Comparison of ENCODE assay signal across 8 cellular contexts in genomic region chr7:66592597-66593146, GRCh38. TPM values are rescaled to one million over a fixed set of nuclear protein-coding genes. Genes with fewer than 3 reads are reported as not detected.
DNase-seq lines count a peak whose midpoint lies in the region; ATAC-seq and TF ChIP-seq lines count a peak whose summit lies in the region.
"Not testable (repeated sequence)": the region's sequence is repeated elsewhere in the genome, so short reads cannot be mapped to it uniquely, and the experiment has no call there.

No MANE protein-coding gene starts in this region.

- POLR2A ChIA-PET in T-cell (lab: Charles Lee) = interaction anchor here (0.6 to 0.7 kb wide), 3 partner anchors 38 to 611 kb away, joined by 3 to 11 read pairs (median 6); partner anchors contain the start of gene RABGEF1 (in 1 of the 2)

- in situ Hi-C loops in astrocyte of the cerebellum (cut with HindIII; ENCODE audit: low sequenced_read_pairs) = not testable (repeated sequence)

- ATAC-seq in CD4-positive, CD25-positive, alpha-beta regulatory T cell (ENCODE audit: low read depth in 2 of 2) = peak; percentile 5 to 6
- ATAC-seq in GM21390 (IDR thresholded peaks at IDR 0.05; ENCODE audit: unreplicated experiment) = peak; percentile 12
- peak; percentile 3 for ATAC-seq in HG03280 (IDR thresholded peaks at IDR 0.05; ENCODE audit: unreplicated experiment)
- ATAC-seq in T-cell (replicated peaks in 1 of 4) = peak in 2 of 4 experiments; percentile 4 to 21
- peak; percentile 17 for ATAC-seq in stimulated activated effector memory CD8-positive, alpha-beta T cell treated with anti-CD3 and anti-CD28 coated beads, Interleukin-12 subunit alpha, Interleukin-12 subunit beta, amount 100 ng/mL, for 72 hours

- H3K9me3 ChIP-seq in CD4-positive, CD25-positive, alpha-beta regulatory T cell (ENCODE audit: control insufficient read depth in 2 of 2, low read length in 2 of 2); mucosa of stomach (ENCODE audit: control insufficient read depth, low read length): not testable (repeated sequence)

- H3K27ac ChIP-seq in CD4-positive, CD25-positive, alpha-beta regulatory T cell (ENCODE audit: insufficient read depth, low read length, poor library complexity, severe bottlenecking) = peak overlapping the region; percentile 83

- H3K27ac Mint-ChIP-seq in CD4-positive, CD25-positive, alpha-beta regulatory T cell = peak overlapping the region; percentile 89 to 99 (median 98)
- peak overlapping the region; percentile 88 to 96 for H3K27ac Mint-ChIP-seq in T-cell
- peak overlapping the region; percentile 98 for H3K27ac Mint-ChIP-seq in stimulated activated effector memory CD8-positive, alpha-beta T cell treated with anti-CD3 and anti-CD28 coated beads, Interleukin-12 subunit alpha, Interleukin-12 subunit beta, amount 100 ng/mL, for 72 hours

- not testable (repeated sequence) for H3K27me3 Mint-ChIP-seq in CD4-positive, CD25-positive, alpha-beta regulatory T cell; T-cell

- not testable (repeated sequence) for H3K27me3 ChIP-seq in CD4-positive, CD25-positive, alpha-beta regulatory T cell (ENCODE audit: control insufficient read depth, insufficient read depth, low read length); mucosa of stomach (ENCODE audit: control insufficient read depth, insufficient read depth, low read length)

- not testable (repeated sequence) for TF ChIP-seq CTCF in astrocyte of the cerebellum (IDR thresholded peaks at IDR 0.05; ENCODE audit: low read depth, low read length, missing control alignments); fibroblast of villous mesenchyme (IDR thresholded peaks at IDR 0.05; ENCODE audit: insufficient read depth, low read depth, low read length)

- peaks cover 29% of the 10 kb centered on the region for H3K4me1 ChIP-seq in CD4-positive, CD25-positive, alpha-beta regulatory T cell (ENCODE audit: control insufficient read depth, insufficient read depth, low read length, poor library complexity, severe bottlenecking)
- H3K4me1 ChIP-seq in mucosa of stomach (ENCODE audit: control insufficient read depth, insufficient read depth, low read length) = not testable (repeated sequence)

- H3K4me1 Mint-ChIP-seq in CD4-positive, CD25-positive, alpha-beta regulatory T cell = peaks cover 9 to 51% (median 37%) of the 10 kb centered on the region in 4 donors
- H3K4me1 Mint-ChIP-seq in T-cell = peaks cover 41 to 54% (median 52%) of the 10 kb centered on the region in 3 donors
- H3K4me1 Mint-ChIP-seq in stimulated activated effector memory CD8-positive, alpha-beta T cell treated with anti-CD3 and anti-CD28 coated beads, Interleukin-12 subunit alpha, Interleukin-12 subunit beta, amount 100 ng/mL, for 72 hours = peaks cover 34% of the 10 kb centered on the region

- not testable (repeated sequence) for DNase-seq in CD4-positive, CD25-positive, alpha-beta regulatory T cell; astrocyte of the cerebellum (ENCODE audit: low read depth); fibroblast of villous mesenchyme (ENCODE audit: low read depth)
- DNase-seq in T-cell = peak in 1 of 34 experiments; percentile 7
- peak in 1 of 2 donors; percentile 49 for DNase-seq in stimulated activated effector memory CD8-positive, alpha-beta T cell treated with anti-CD3 and anti-CD28 coated beads, Interleukin-12 subunit alpha, Interleukin-12 subunit beta, amount 100 ng/mL, for 72 hours (ENCODE audit: low spot score in 2 of 2)

- not testable (repeated sequence) for H3K9me3 Mint-ChIP-seq in CD4-positive, CD25-positive, alpha-beta regulatory T cell; T-cell; stimulated activated effector memory CD8-positive, alpha-beta T cell treated with anti-CD3 and anti-CD28 coated beads, Interleukin-12 subunit alpha, Interleukin-12 subunit beta, amount 100 ng/mL, for 72 hours

- H3K4me3 ChIP-seq in CD4-positive, CD25-positive, alpha-beta regulatory T cell (ENCODE audit: low read depth, low read length) = peak overlapping the region; percentile 65
- H3K4me3 ChIP-seq in astrocyte of the cerebellum (ENCODE audit: low read depth, low read length) (peak overlapping the region; percentile 95), fibroblast of villous mesenchyme (ENCODE audit: low read depth, low read length) (peak overlapping the region; percentile 96)
- not testable (repeated sequence) for H3K4me3 ChIP-seq in mucosa of stomach (ENCODE audit: low read length)

- H3K9ac ChIP-seq in mucosa of stomach (ENCODE audit: low read length) = peak overlapping the region; percentile 88

- H3K4me3 Mint-ChIP-seq in CD4-positive, CD25-positive, alpha-beta regulatory T cell = peak overlapping the region; percentile 95 to 98 (median 98)
- H3K4me3 Mint-ChIP-seq in T-cell = peak overlapping the region; percentile 92 to 97 (median 96)
- H3K4me3 Mint-ChIP-seq in stimulated activated effector memory CD8-positive, alpha-beta T cell treated with anti-CD3 and anti-CD28 coated beads, Interleukin-12 subunit alpha, Interleukin-12 subunit beta, amount 100 ng/mL, for 72 hours = peak overlapping the region; percentile 91

- CTCF ChIA-PET in T-cell (lab: Charles Lee) = interaction anchor here (0.5 to 0.7 kb wide), 3 partner anchors 25 to 132 kb away, joined by 3 to 5 read pairs (median 4); no protein-coding TSS in a partner anchor

- not testable (repeated sequence) for H3K36me3 Mint-ChIP-seq in CD4-positive, CD25-positive, alpha-beta regulatory T cell; T-cell
- H3K36me3 Mint-ChIP-seq in stimulated activated effector memory CD8-positive, alpha-beta T cell treated with anti-CD3 and anti-CD28 coated beads, Interleukin-12 subunit alpha, Interleukin-12 subunit beta, amount 100 ng/mL, for 72 hours = peaks cover 27% of the 10 kb centered on the region

- H3K36me3 ChIP-seq in CD4-positive, CD25-positive, alpha-beta regulatory T cell (ENCODE audit: control insufficient read depth, insufficient read depth, low read length); mucosa of stomach (ENCODE audit: control insufficient read depth, insufficient read depth, low read length): not testable (repeated sequence)

RNA-seq across cellular contexts. Expression of gene KCTD7, which starts 36.0 kb away (rescaled TPM):
- total RNA-seq in CD4-positive, CD25-positive, alpha-beta regulatory T cell = 36.0 TPM
- 10 to 100 TPM; 13.9 to 17.5 (median 16.4) TPM for polyA plus RNA-seq in CD4-positive, CD25-positive, alpha-beta regulatory T cell
- total RNA-seq in T-cell (10 to 100 TPM; 23.1 to 44.3 (median 39.3) TPM), fibroblast of villous mesenchyme (11.2 and 12.2 TPM in 2 replicates)
